12 cellular contexts compared by ENCODE assay signal in the genomic region with DNA sequence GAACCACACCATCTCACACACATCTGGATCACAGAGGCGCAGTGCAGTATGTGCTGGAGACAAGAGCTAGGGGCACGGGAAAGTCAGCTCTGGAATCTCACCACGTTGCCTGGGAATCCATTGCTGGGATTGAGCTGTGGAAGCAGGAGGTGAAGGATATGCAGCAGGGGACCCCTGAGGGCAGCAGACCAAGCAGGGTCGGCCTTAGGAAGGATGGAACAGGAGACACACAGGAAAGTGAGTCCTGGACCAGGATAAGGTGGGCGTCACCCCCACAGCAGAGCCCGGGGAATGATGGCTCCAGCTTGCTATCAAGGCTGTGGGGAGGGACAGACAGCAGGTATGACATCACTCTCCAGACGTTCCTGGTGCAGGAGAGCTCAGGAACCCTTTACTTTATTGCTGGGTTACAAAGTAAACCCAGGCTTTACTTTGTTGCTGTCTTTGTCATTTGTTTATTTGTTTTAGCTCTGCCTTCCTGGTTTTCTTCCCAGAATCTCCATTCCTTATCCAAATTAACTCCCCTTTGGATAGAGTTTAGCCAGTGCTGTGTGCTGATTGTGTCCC.
"Had no signal": no experiment of that assay in that cellular context is flagged by ENCODE, and none has a peak within 500 bp of the region (broad histone marks: within the 10 kb centered on the region; RNA-seq: fewer than 3 reads in every experiment).

No MANE protein-coding gene starts in this region.

- H3K4me3 ChIP-seq: gastrocnemius medialis, pancreas, upper lobe of right lung had no signal

- ATAC-seq: pancreas, upper lobe of right lung had no signal

- H3K4me1 ChIP-seq: pancreas, upper lobe of right lung had no signal

- H3K9me3 ChIP-seq: gastrocnemius medialis, pancreas, upper lobe of right lung had no signal

- H3K27ac ChIP-seq: pancreas, upper lobe of right lung had no signal

- H3K27me3 ChIP-seq: gastrocnemius medialis, pancreas had no signal

- H3K36me3 ChIP-seq: gastrocnemius medialis, pancreas, upper lobe of right lung had no signal

- DNase-seq: activated CD4-positive, alpha-beta T cell treated with anti-CD3 and anti-CD28 coated beads, Interleukin-2, amount 50 U/mL, for 4 hours; activated CD4-positive, CD25-positive, alpha-beta regulatory T cell treated with anti-CD3 and anti-CD28 coated beads, Interleukin-2, amount 50 U/mL, for 72 hours; activated T-cell treated with anti-CD3 and anti-CD28 coated beads for 4 hours; effector CD4-positive, alpha-beta T cell; head of caudate nucleus; pancreas; stimulated activated CD8-positive, alpha-beta memory T cell treated with anti-CD3 and anti-CD28 coated beads, Interleukin-4, amount 100 ng/mL, for 48 hours; stimulated activated naive CD4-positive, alpha-beta T cell; upper lobe of right lung had no signal

- FAIRE-seq: bronchial epithelial cell, keratinocyte, pancreas had no signal
